In genomic region chr5:94691270-94691669, GRCh38 we compare ENCODE assay signal across 18 cellular contexts.
DNase-seq lines count a peak whose midpoint lies in the region; ATAC-seq and TF ChIP-seq lines count a peak whose summit lies in the region.
"Had no signal": no experiment of that assay in that cellular context is flagged by ENCODE, and none has a peak within 500 bp of the region (broad histone marks: within the 10 kb centered on the region; RNA-seq: fewer than 3 reads in every experiment).

No MANE protein-coding gene starts in this region.

- DNase-seq in NCI-H146 (lab: John Stamatoyannopoulos, UW): peak; percentile 8
- DNase-seq in NCI-H146 treated with DMSO at 0.1 percent for 48 hours (lab: John Stamatoyannopoulos, UW; ENCODE audit: unreplicated experiment): no peak
- DNase-seq in DMS79 treated with DMSO at 0.1 percent for 48 hours (lab: John Stamatoyannopoulos, UW): peak; percentile 72
- no peak for DNase-seq in T-helper 17 cell
- no peak for DNase-seq in neural progenitor cell (ENCODE audit: low spot score)
- DNase-seq in spleen: no peak
- DNase-seq in germinal center (ENCODE audit: low spot score): no peak
- DNase-seq in NCI-H2196 treated with DMSO at 0.1 percent for 48 hours (lab: John Stamatoyannopoulos, UW; ENCODE audit: unreplicated experiment): no peak
- DNase-seq: Caco-2; CD4-positive, CD25-positive, alpha-beta regulatory T cell; DND-41; H9; NCI-H1436 treated with DMSO at 0.1 percent for 48 hours; NCI-H2107; SJCRH30; T-helper 2 cell had no signal

- no peaks in the 10 kb centered on the region for H3K27me3 Mint-ChIP-seq in T-helper 17 cell
- H3K27me3 Mint-ChIP-seq in neural progenitor cell (ENCODE audit: insufficient read depth, low read depth): no peaks in the 10 kb centered on the region
- H3K27me3 Mint-ChIP-seq: CD4-positive, CD25-positive, alpha-beta regulatory T cell had no signal

- peaks cover 3% of the 10 kb centered on the region for H3K36me3 Mint-ChIP-seq in T-helper 17 cell (ENCODE audit: low read depth)
- H3K36me3 Mint-ChIP-seq in neural progenitor cell: peaks cover 5% of the 10 kb centered on the region

- H3K27me3 ChIP-seq in neural progenitor cell: no peaks in the 10 kb centered on the region
- H3K27me3 ChIP-seq in spleen (replicated peaks in 1 of 7): no peaks in the 10 kb centered on the region
- H3K27me3 ChIP-seq: BE2C, SJCRH30 had no signal

- H3K4me3 Mint-ChIP-seq in T-helper 17 cell (no peak overlapping the region), neural progenitor cell (peak overlapping the region; percentile 76)
- H3K4me3 Mint-ChIP-seq: CD4-positive, CD25-positive, alpha-beta regulatory T cell; H9 had no signal

- H3K4me1 Mint-ChIP-seq in T-helper 17 cell (no peaks in the 10 kb centered on the region), neural progenitor cell (peaks cover 49% of the 10 kb centered on the region)

- no peaks in the 10 kb centered on the region for H3K4me1 ChIP-seq in neural progenitor cell
- peaks cover 0 to 17% (median 5%) of the 10 kb centered on the region in 6 donors for H3K4me1 ChIP-seq in spleen
- H3K4me1 ChIP-seq: Caco-2, SJCRH30 had no signal

- H2AFZ ChIP-seq in neural progenitor cell (replicated peaks): no peak overlapping the region
- H2AFZ ChIP-seq: PC-9 had no signal

- H3K9me3 Mint-ChIP-seq in neural progenitor cell: no peaks in the 10 kb centered on the region
- H3K9me3 Mint-ChIP-seq: CD4-positive, CD25-positive, alpha-beta regulatory T cell; H9 had no signal

- H3K9me3 ChIP-seq in T-helper 17 cell (ENCODE audit: control insufficient read depth, low read length, poor library complexity, severe bottlenecking) (no peaks in the 10 kb centered on the region), neural progenitor cell (ENCODE audit: low read depth) (no peaks in the 10 kb centered on the region), spleen (no peaks in the 10 kb centered on the region)
- H3K9me3 ChIP-seq: BE2C, Caco-2, SJCRH30 had no signal

- no peaks in the 10 kb centered on the region for H4K20me1 ChIP-seq in neural progenitor cell (ENCODE audit: low read depth)

- H3K27ac Mint-ChIP-seq in T-helper 17 cell: peak overlapping the region; percentile 51
- H3K27ac Mint-ChIP-seq in neural progenitor cell: peak overlapping the region; percentile 67
- H3K27ac Mint-ChIP-seq: CD4-positive, CD25-positive, alpha-beta regulatory T cell had no signal

- no peak overlapping the region for H3K4me2 ChIP-seq in neural progenitor cell
- H3K4me2 ChIP-seq: PC-9 had no signal

- H3K36me3 ChIP-seq in neural progenitor cell: peaks cover 10% of the 10 kb centered on the region
- peaks cover 0 to 79% (median 26%) of the 10 kb centered on the region in 6 donors for H3K36me3 ChIP-seq in spleen

- intact Hi-C loops in spleen (cut with DNase I; ENCODE audit: low total_unique reads): loop anchor here (10.0 kb wide), 1 partner anchor 166 kb away; no protein-coding TSS in a partner anchor

- no peaks in the 10 kb centered on the region for H3K79me2 ChIP-seq in neural progenitor cell (ENCODE audit: low read depth)

- H3K27ac ChIP-seq in neural progenitor cell: no peak overlapping the region
- H3K27ac ChIP-seq in spleen: no peak overlapping the region
- H3K27ac ChIP-seq: PC-9, SJCRH30 had no signal

- WGBS in spleen, 5 donors: 80 to 97% (median 89%) methylated on average over 1 of the region's 1 CpG

- ATAC-seq in T-helper 17 cell: no peak

- TF ChIP-seq CTCF in neural progenitor cell (IDR thresholded peaks at IDR 0.05): no peak
- TF ChIP-seq CTCF in spleen (IDR thresholded peaks at IDR 0.05 in 8 of 11, conservative IDR thresholded peaks at IDR 0.05 in 3 of 11): no peak

- TF ChIP-seq POLR2A in spleen (IDR thresholded peaks at IDR 0.05): no peak

- H3F3A ChIP-seq in neural progenitor cell (ENCODE audit: low read depth): no peaks in the 10 kb centered on the region

- H3K9ac ChIP-seq in neural progenitor cell: no peak overlapping the region

- no peak overlapping the region for H3K4me3 ChIP-seq in neural progenitor cell
- H3K4me3 ChIP-seq in spleen: no peak overlapping the region
- H3K4me3 ChIP-seq: PC-9, SJCRH30 had no signal

Comparison
In these comparisons a context has a peak if more than half of its experiments do, and no peak if none do; other contexts are left out.
1. DNase-seq: peak in NCI-H146 (single experiment) and DMS79 treated with DMSO at 0.1 percent for 48 hours (single experiment); none in NCI-H146 treated with DMSO at 0.1 percent for 48 hours (single experiment), T-helper 17 cell (0 of 3), neural progenitor cell (single experiment), spleen (single experiment), germinal center (single experiment) and NCI-H2196 treated with DMSO at 0.1 percent for 48 hours (single experiment).